Comparison of ENCODE assay signal across 1 cellular context in the genomic region with DNA sequence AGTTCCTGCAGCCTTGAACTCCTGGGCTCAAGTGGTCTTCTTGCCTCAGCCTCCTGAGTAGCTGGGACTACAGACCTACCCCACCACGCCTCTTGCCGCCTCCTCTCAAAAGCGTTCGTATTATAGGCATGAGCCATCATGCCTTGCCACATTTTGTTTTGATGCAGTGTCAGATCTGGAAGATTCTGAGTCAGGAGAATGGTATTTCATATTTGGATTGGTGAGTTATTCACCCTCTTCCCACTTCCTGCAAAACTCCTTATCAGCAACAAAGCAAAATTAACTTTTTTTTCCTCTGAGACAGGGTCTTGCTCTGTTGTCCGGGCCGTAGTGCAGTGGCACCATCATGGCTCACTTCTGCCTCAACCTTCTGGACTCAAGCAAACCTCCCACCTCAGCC.
TF ChIP-seq lines count a peak whose summit lies in the region.

No MANE protein-coding gene starts in this region.

TF ChIP-seq in K562, 482 proteins besides CTCF, POLR2A, EP300 and RAD21:
- TF ChIP-seq ZBTB49 (CRISPR knock-in tag; IDR thresholded peaks at IDR 0.05; ENCODE audit: borderline replicate concordance) (no peak), FOSL1 (tag; conservative IDR thresholded peaks at IDR 0.05) (peak; percentile 39; the same call in 1 of the 2 replicates), CBX1 (IDR thresholded peaks at IDR 0.05; ENCODE audit: low read depth) (no peak), NCOA6 (IDR thresholded peaks at IDR 0.05) (no peak), LARP7 (IDR thresholded peaks at IDR 0.05) (no peak), BRD9 (IDR thresholded peaks at IDR 0.05; ENCODE audit: low read depth, partially characterized antibody) (no peak), ZNF780A (CRISPR knock-in tag; IDR thresholded peaks at IDR 0.05) (no peak), ZNF121 (CRISPR knock-in tag; conservative IDR thresholded peaks at IDR 0.05) (0 out of 2 replicates have a peak, but pooled peaks have one; percentile 6), RFX7 (CRISPR knock-in tag; IDR thresholded peaks at IDR 0.05) (no peak)
